In genomic region chr14:23078692-23079116, GRCh38 we compare ENCODE assay signal across 10 cellular contexts. TPM values are rescaled to one million over a fixed set of nuclear protein-coding genes. Genes with fewer than 3 reads are reported as not detected.
DNase-seq lines count a peak whose midpoint lies in the region; ATAC-seq, FAIRE-seq and TF ChIP-seq lines count a peak whose summit lies in the region.
"Had no signal": no experiment of that assay in that cellular context is flagged by ENCODE, and none has a peak within 500 bp of the region (broad histone marks: within the 10 kb centered on the region; RNA-seq: fewer than 3 reads in every experiment).

No MANE protein-coding gene starts in this region.

- ATAC-seq in HG03095 (IDR thresholded peaks at IDR 0.05; ENCODE audit: unreplicated experiment) = no peak
- no peak for ATAC-seq in T-helper 17 cell
- no peak for ATAC-seq in GM18520 (IDR thresholded peaks at IDR 0.05; ENCODE audit: unreplicated experiment)
- ATAC-seq in HG03196 (IDR thresholded peaks at IDR 0.05; ENCODE audit: unreplicated experiment) = no peak

- H3F3A ChIP-seq in GM23248 (ENCODE audit: insufficient read depth) (peaks cover 58% of the 10 kb centered on the region), smooth muscle cell (ENCODE audit: low read depth) (peaks cover 38% of the 10 kb centered on the region)

- in situ Hi-C loops in GM23248 (cut with MboI) = no loop called here

- H3K27ac ChIP-seq in GM23248 (peak overlapping the region; percentile 96), astrocyte (ENCODE audit: low read depth, low read length) (peak overlapping the region; percentile 76), smooth muscle cell (ENCODE audit: low read depth) (peak overlapping the region; percentile 89)

- H4K20me1 ChIP-seq in GM23248 (ENCODE audit: insufficient read depth) = no peaks in the 10 kb centered on the region
- peaks cover 11% of the 10 kb centered on the region for H4K20me1 ChIP-seq in astrocyte (ENCODE audit: insufficient read depth, low read length)
- peaks cover 35% of the 10 kb centered on the region for H4K20me1 ChIP-seq in smooth muscle cell (ENCODE audit: low read depth)

- H3K27me3 ChIP-seq in GM23248 (replicated peaks; ENCODE audit: insufficient read depth) (no peaks in the 10 kb centered on the region), astrocyte (ENCODE audit: insufficient read depth, low read length) (no peaks in the 10 kb centered on the region), smooth muscle cell (ENCODE audit: low read depth) (no peaks in the 10 kb centered on the region)

- H3K9ac ChIP-seq in GM23248 (peak overlapping the region; percentile 79), astrocyte (ENCODE audit: low read length) (peak overlapping the region; percentile 58), smooth muscle cell (ENCODE audit: low read depth) (peak overlapping the region; percentile 37)

- DNase-seq in GM23248 (peak; percentile 98), astrocyte (ENCODE audit: low read depth) (peak; percentile 91), hepatic stellate cell (ENCODE audit: low spot score) (peak; percentile 81), smooth muscle cell (lab: John Stamatoyannopoulos, UW; ENCODE audit: unreplicated experiment) (no peak), T-helper 17 cell (no peak)
- DNase-seq: activated naive CD4-positive, alpha-beta T cell; NCI-H187 treated with DMSO at 0.1 percent for 48 hours had no signal

- H3K36me3 Mint-ChIP-seq in astrocyte (ENCODE audit: low read depth, unreplicated experiment) (peaks cover 14% of the 10 kb centered on the region), T-helper 17 cell (ENCODE audit: low read depth) (peaks cover 5% of the 10 kb centered on the region)

- H2AFZ ChIP-seq in GM23248 (no peak overlapping the region), astrocyte (ENCODE audit: low read depth, low read length) (no peak overlapping the region), smooth muscle cell (ENCODE audit: low read depth) (no peak overlapping the region)

- peaks cover 45% of the 10 kb centered on the region for H3K4me1 ChIP-seq in GM23248 (ENCODE audit: insufficient read depth)
- peaks cover 30% of the 10 kb centered on the region for H3K4me1 ChIP-seq in astrocyte (ENCODE audit: insufficient read depth, low read length)
- peaks cover 5% of the 10 kb centered on the region for H3K4me1 ChIP-seq in smooth muscle cell (ENCODE audit: low read depth)

- H3K36me3 ChIP-seq in GM23248 (ENCODE audit: low read depth) (peaks cover 69% of the 10 kb centered on the region), astrocyte (ENCODE audit: insufficient read depth, low read length) (peaks cover 63% of the 10 kb centered on the region), smooth muscle cell (ENCODE audit: low read depth) (peaks cover 33% of the 10 kb centered on the region)

- H3K4me3 ChIP-seq in GM23248 (peak overlapping the region; percentile 36), astrocyte (ENCODE audit: insufficient read depth, low read depth, low read length) (no peak overlapping the region), smooth muscle cell (no peak overlapping the region)

- no peaks in the 10 kb centered on the region for H3K9me2 ChIP-seq in GM23248 (ENCODE audit: insufficient read depth)

- 0% methylated on average over 2 of the region's 2 CpGs for WGBS in GM23248 (ENCODE audit: low coverage in 1 of 2, low lambda C conversion rate in 2 of 2, missing lambda C conversion rate in 2 of 2), 2 experiments
- 4% methylated on average over 2 of the region's 2 CpGs for WGBS in smooth muscle cell (ENCODE audit: low lambda C conversion rate)

- H3K4me2 ChIP-seq in GM23248 (ENCODE audit: unreplicated experiment) (peak overlapping the region; percentile 75), astrocyte (ENCODE audit: low read length) (peak overlapping the region; percentile 67), smooth muscle cell (peak overlapping the region; percentile 64)

- H3K79me2 ChIP-seq in GM23248 (ENCODE audit: insufficient read depth) (peaks cover 71% of the 10 kb centered on the region), astrocyte (ENCODE audit: insufficient read depth, low read length) (peaks cover 26% of the 10 kb centered on the region), smooth muscle cell (ENCODE audit: low read depth) (peaks cover 23% of the 10 kb centered on the region)

- peak; percentile 49 for FAIRE-seq in astrocyte (lab: Jason Lieb, UNC)

- H3K27ac Mint-ChIP-seq in astrocyte (ENCODE audit: unreplicated experiment) = peak overlapping the region; percentile 73
- H3K27ac Mint-ChIP-seq in T-helper 17 cell = no peak overlapping the region

- no peak for TF ChIP-seq CTCF in astrocyte (IDR thresholded peaks at IDR 0.05; ENCODE audit: insufficient read depth, low read depth, low read length)
- TF ChIP-seq CTCF in smooth muscle cell (IDR thresholded peaks at IDR 0.05; ENCODE audit: borderline replicate concordance, insufficient read depth, poor library complexity, severe bottlenecking) = no peak

- H3K9me3 ChIP-seq in GM23248 (ENCODE audit: low read depth) (no peaks in the 10 kb centered on the region), astrocyte (ENCODE audit: insufficient read depth, low read depth, low read length) (no peaks in the 10 kb centered on the region), smooth muscle cell (replicated peaks; ENCODE audit: low read depth) (no peaks in the 10 kb centered on the region), T-helper 17 cell (ENCODE audit: control insufficient read depth, low read length, poor library complexity, severe bottlenecking) (no peaks in the 10 kb centered on the region)

- H3K27me3 Mint-ChIP-seq in astrocyte (ENCODE audit: low read depth, unreplicated experiment) = no peaks in the 10 kb centered on the region
- H3K27me3 Mint-ChIP-seq in T-helper 17 cell = no peaks in the 10 kb centered on the region

- H3K4me1 Mint-ChIP-seq in astrocyte (ENCODE audit: low read depth, unreplicated experiment) (peaks cover 31% of the 10 kb centered on the region), T-helper 17 cell (peaks cover 9% of the 10 kb centered on the region)

- no peaks in the 10 kb centered on the region for H3K9me3 Mint-ChIP-seq in astrocyte (ENCODE audit: unreplicated experiment)

- H3K4me3 Mint-ChIP-seq in astrocyte (ENCODE audit: unreplicated experiment) = peak overlapping the region; percentile 62
- no peak overlapping the region for H3K4me3 Mint-ChIP-seq in T-helper 17 cell

RNA-seq across cellular contexts. Expression of gene ACIN1, which starts 16.2 kb away (rescaled TPM):
- total RNA-seq in GM23248 (2014; rRNA removed; shearing (Covaris generic)) = 61.0 and 63.7 TPM in 2 replicates
- 28.8 and 35.5 TPM in 2 replicates for polyA plus RNA-seq in GM23248 (2016; fragmentation: Nextera tagmentation; extraction: Ambion mirVana)
- 186 and 208 TPM in 2 replicates for total RNA-seq in astrocyte
- total RNA-seq in smooth muscle cell = 64.5 and 69.0 TPM in 2 replicates
- 33.7 and 39.3 TPM in 2 replicates for polyA plus RNA-seq in smooth muscle cell
- total RNA-seq in T-helper 17 cell = 100 to 1,000 TPM; 264 to 298 TPM

RNA-seq across cellular contexts. Expression of gene C14orf119, which starts 16.6 kb away (rescaled TPM):
- 48.7 and 55.5 TPM in 2 replicates for total RNA-seq in GM23248 (2014; rRNA removed; shearing (Covaris generic))
- 157 and 166 TPM in 2 replicates for polyA plus RNA-seq in GM23248 (2016; fragmentation: Nextera tagmentation; extraction: Ambion mirVana)
- 79.5 and 83.9 TPM in 2 replicates for total RNA-seq in astrocyte
- 54.1 and 57.2 TPM in 2 replicates for total RNA-seq in smooth muscle cell
- polyA plus RNA-seq in smooth muscle cell = 119 and 130 TPM in 2 replicates
- 10 to 100 TPM; 10.5 to 11.6 TPM for total RNA-seq in T-helper 17 cell

RNA-seq across cellular contexts. Expression of gene CDH24, which starts 21.4 kb away (rescaled TPM):
- 3.8 and 5.6 TPM in 2 replicates for total RNA-seq in GM23248 (2014; rRNA removed; shearing (Covaris generic))
- polyA plus RNA-seq in GM23248 (2016; fragmentation: Nextera tagmentation; extraction: Ambion mirVana) = 1.0 and 1.5 TPM in 2 replicates
- 17.4 and 22.2 TPM in 2 replicates for total RNA-seq in astrocyte
- 3.6 and 5.5 TPM in 2 replicates for total RNA-seq in smooth muscle cell
- polyA plus RNA-seq in smooth muscle cell = 6.9 and 8.0 TPM in 2 replicates
- 1 to 10 TPM; 1.6 to 1.8 TPM for total RNA-seq in T-helper 17 cell

RNA-seq across cellular contexts. Expression of gene CIROP, which starts 26.1 kb away (rescaled TPM):
- total RNA-seq in GM23248 (2014; rRNA removed; shearing (Covaris generic)) = not detected in 2 replicates
- polyA plus RNA-seq in GM23248 (2016; fragmentation: Nextera tagmentation; extraction: Ambion mirVana) (0.09 TPM in 1 of 2 replicates, not detected in the other), smooth muscle cell (not detected in 2 replicates)
- total RNA-seq in astrocyte (not detected in 2 replicates), smooth muscle cell (not detected in 2 replicates), T-helper 17 cell (not detected)

RNA-seq across cellular contexts. Expression of gene PSMB11, which starts 36.7 kb away (rescaled TPM):
- total RNA-seq in GM23248 (2014; rRNA removed; shearing (Covaris generic)) = not detected in 2 replicates
- polyA plus RNA-seq in GM23248 (2016; fragmentation: Nextera tagmentation; extraction: Ambion mirVana) (not detected in 2 replicates), smooth muscle cell (not detected in 2 replicates)
- total RNA-seq in astrocyte (not detected in 2 replicates), smooth muscle cell (not detected in 2 replicates), T-helper 17 cell (not detected)

Comparison
In these comparisons a context has a peak if more than half of its experiments do, and no peak if none do; other contexts are left out.
1. DNase-seq: peak in GM23248 (single experiment), astrocyte (single experiment) and hepatic stellate cell (single experiment); none in smooth muscle cell (single experiment) and T-helper 17 cell (0 of 3).
2. Peak in every context shown above with its lines, with median percentiles within 50 percentile points of each other: H3K27ac ChIP-seq, H3K4me2 ChIP-seq and H3K9ac ChIP-seq.